ENCODE assay signal across 8 cellular contexts in genomic region chr1:92310185-92310597, GRCh38. TPM values are rescaled to one million over a fixed set of nuclear protein-coding genes. Genes with fewer than 3 reads are reported as not detected.
DNase-seq lines count a peak whose midpoint lies in the region; ATAC-seq, FAIRE-seq and TF ChIP-seq lines count a peak whose summit lies in the region.

No MANE protein-coding gene starts in this region.

- H2AK5ac ChIP-seq in H1 (ENCODE audit: low read depth, low read length) = no peak overlapping the region

- no peak for ATAC-seq in HG03439 (IDR thresholded peaks at IDR 0.05; ENCODE audit: unreplicated experiment)

- no peak overlapping the region for H3K4me3 ChIP-seq in CD4-positive, alpha-beta memory T cell (ENCODE audit: low read length in 2 of 2)
- no peak overlapping the region for H3K4me3 ChIP-seq in H7 (ENCODE audit: insufficient read depth, low read depth, low read length)
- no peak overlapping the region for H3K4me3 ChIP-seq in OCI-LY3 (ENCODE audit: low read length)
- no peak overlapping the region for H3K4me3 ChIP-seq in H1 (ENCODE audit: extremely low read depth in 1 of 4, insufficient read depth in 2 of 4, low read depth in 3 of 4, low read length in 4 of 4)
- H3K4me3 ChIP-seq in neural progenitor cell = no peak overlapping the region

- H3K4me1 Mint-ChIP-seq in CD4-positive, alpha-beta memory T cell = peaks cover 21 to 37% (median 31%) of the 10 kb centered on the region in 4 donors
- no peaks in the 10 kb centered on the region for H3K4me1 Mint-ChIP-seq in neural progenitor cell
- peaks cover 40% of the 10 kb centered on the region for H3K4me1 Mint-ChIP-seq in T-helper 2 cell treated with Interferon-gamma antibody and Interleukin-4, amounts not matched to agents 5 μg/mL and 100 μg/mL, for 36 hours (ENCODE audit: low read depth)

- TF ChIP-seq CTCF in OCI-LY3 (IDR thresholded peaks at IDR 0.05; ENCODE audit: low read depth, low read length) = peak; percentile 57
- peak in 2 of 3 experiments; percentile 8 to 43; a peak in 2 of 4 replicates for TF ChIP-seq CTCF in H1 (IDR thresholded peaks at IDR 0.05; ENCODE audit: control extremely low read depth in 1 of 3, insufficient read depth in 1 of 3, low read depth in 1 of 3, low read length in 3 of 3)
- peak; percentile 77 for TF ChIP-seq CTCF in neural progenitor cell (IDR thresholded peaks at IDR 0.05)

- CTCF ChIA-PET in CD4-positive, alpha-beta memory T cell (lab: Charles Lee; ENCODE audit: partially characterized antibody) = interaction anchor here (0.5 to 11.4 kb wide), 40 partner anchors 9 to 509 kb away, joined by 3 to 135 read pairs (median 6); partner anchors contain the start of genes GFI1, GLMN and RPAP2
- CTCF ChIA-PET in H1 (lab: Charles Lee; ENCODE audit: partially characterized antibody) = interaction anchor here (0.6 to 1.7 kb wide), 29 partner anchors 8 to 508 kb away, joined by 3 to 9 read pairs (median 3); partner anchors contain the start of gene GFI1

- no peak overlapping the region for H3K4ac ChIP-seq in H1 (replicated peaks; ENCODE audit: insufficient read length, low read depth, low read length)

- no peak overlapping the region for H3K4me2 ChIP-seq in OCI-LY3 (ENCODE audit: low read length)
- no peak overlapping the region for H3K4me2 ChIP-seq in H1 (ENCODE audit: insufficient read depth in 1 of 2, low read depth in 2 of 2, low read length in 2 of 2)
- H3K4me2 ChIP-seq in neural progenitor cell = no peak overlapping the region

- H3K79me1 ChIP-seq in H1 (ENCODE audit: low read depth, low read length) = no peaks in the 10 kb centered on the region

- peaks cover 9% of the 10 kb centered on the region for H3K36me3 ChIP-seq in CD4-positive, alpha-beta memory T cell (ENCODE audit: insufficient read depth, low read length)
- H3K36me3 ChIP-seq in H7 (replicated peaks; ENCODE audit: control insufficient read depth, insufficient read depth, low read length) (peaks cover 4% of the 10 kb centered on the region), OCI-LY3 (replicated peaks; ENCODE audit: low read depth, low read length) (peaks cover 9% of the 10 kb centered on the region), H1 (ENCODE audit: control insufficient read depth in 2 of 4, insufficient read depth in 4 of 4, low read length in 3 of 4) (peaks cover 0 to 20% (median 6%) of the 10 kb centered on the region in 4 experiments; a peak in 3 of 8 replicates), neural progenitor cell (peaks cover 6% of the 10 kb centered on the region)

- H4K91ac ChIP-seq in H1 (replicated peaks; ENCODE audit: insufficient read length, low read length) = no peak overlapping the region

- H4K20me1 ChIP-seq in OCI-LY3 (ENCODE audit: insufficient read depth, low read length) (no peaks in the 10 kb centered on the region), H1 (replicated peaks in 1 of 2; ENCODE audit: control insufficient read depth in 1 of 2, insufficient read depth in 2 of 2, low read length in 2 of 2) (no peaks in the 10 kb centered on the region), neural progenitor cell (ENCODE audit: low read depth) (no peaks in the 10 kb centered on the region)

- no peak for TF ChIP-seq EP300 in H1 (IDR thresholded peaks at IDR 0.05; ENCODE audit: borderline replicate concordance in 1 of 2, low read depth in 2 of 2, low read length in 2 of 2)

- no peak overlapping the region for H3K27ac ChIP-seq in CD4-positive, alpha-beta memory T cell (ENCODE audit: low read depth, low read length)
- H3K27ac ChIP-seq in OCI-LY3 (ENCODE audit: low read length) (no peak overlapping the region), H1 (ENCODE audit: low read depth, low read length) (no peak overlapping the region), neural progenitor cell (no peak overlapping the region)

- peaks cover 32% of the 10 kb centered on the region for H3K4me1 ChIP-seq in CD4-positive, alpha-beta memory T cell (ENCODE audit: insufficient read depth, low read length)
- H3K4me1 ChIP-seq in OCI-LY3 (ENCODE audit: low read length) (peaks cover 8% of the 10 kb centered on the region; the same call in 1 of the 2 replicates), H1 (replicated peaks in 1 of 4; ENCODE audit: control insufficient read depth in 3 of 4, insufficient read depth in 4 of 4, low read length in 3 of 4) (peaks cover 0 to 4% (median 0%) of the 10 kb centered on the region in 4 experiments; a peak in 1 of 7 replicates), neural progenitor cell (no peaks in the 10 kb centered on the region)

- no peak overlapping the region for H2BK120ac ChIP-seq in H1 (replicated peaks; ENCODE audit: low read depth, low read length)

- FAIRE-seq in H1 (lab: Jason Lieb, UNC) = peak; percentile 55

- H3K18ac ChIP-seq in H1 (ENCODE audit: extremely low read depth, low read length) = no peak overlapping the region

- H4K5ac ChIP-seq in H1 (ENCODE audit: insufficient read length, low read depth, low read length) = no peak overlapping the region

- peaks cover 3% of the 10 kb centered on the region for H3F3A ChIP-seq in neural progenitor cell (ENCODE audit: low read depth)

- peaks cover 0 to 1% (median 0%) of the 10 kb centered on the region in 8 donors for H3K9me3 Mint-ChIP-seq in CD4-positive, alpha-beta memory T cell
- H3K9me3 Mint-ChIP-seq in neural progenitor cell = no peaks in the 10 kb centered on the region
- peaks cover 4% of the 10 kb centered on the region for H3K9me3 Mint-ChIP-seq in T-helper 2 cell treated with Interferon-gamma antibody and Interleukin-4, amounts not matched to agents 5 μg/mL and 100 μg/mL, for 36 hours

- no peak overlapping the region for H3K56ac ChIP-seq in H1 (replicated peaks; ENCODE audit: insufficient read length, low read depth, low read length)

- H3K4me3 Mint-ChIP-seq in CD4-positive, alpha-beta memory T cell = peak overlapping the region in 1 of 8 donors; percentile 36
- H3K4me3 Mint-ChIP-seq in neural progenitor cell = no peak overlapping the region
- H3K4me3 Mint-ChIP-seq in T-helper 2 cell treated with Interferon-gamma antibody and Interleukin-4, amounts not matched to agents 5 μg/mL and 100 μg/mL, for 36 hours = no peak overlapping the region

- H2BK5ac ChIP-seq in H1 (ENCODE audit: low read depth, low read length) = no peak overlapping the region

- H3K79me2 ChIP-seq in OCI-LY3 (ENCODE audit: low read length) (no peaks in the 10 kb centered on the region), H1 (ENCODE audit: control insufficient read depth in 1 of 2, insufficient read depth in 2 of 2, low read length in 2 of 2) (no peaks in the 10 kb centered on the region), neural progenitor cell (ENCODE audit: low read depth) (no peaks in the 10 kb centered on the region)

- no peaks in the 10 kb centered on the region for H3K23me2 ChIP-seq in H1 (ENCODE audit: low read depth, low read length)

- TF ChIP-seq RAD21 in H1 (IDR thresholded peaks at IDR 0.05 in 1 of 2, conservative IDR thresholded peaks at IDR 0.05 in 1 of 2; ENCODE audit: low read depth in 2 of 2, low read length in 2 of 2) = peak; percentile 49 to 59

- intact Hi-C loops in CD4-positive, alpha-beta memory T cell (cut with micrococcal nuclease) = loop anchor here (1.0 to 5.0 kb wide), 3 partner anchors 102 to 313 kb away; no protein-coding TSS in a partner anchor

- no peak overlapping the region for H2BK15ac ChIP-seq in H1 (ENCODE audit: low read length)

- no peak overlapping the region for H2BK12ac ChIP-seq in H1 (ENCODE audit: low read depth, low read length)

- H3K9ac ChIP-seq in OCI-LY3 (ENCODE audit: low read length) (no peak overlapping the region), H1 (replicated peaks in 1 of 4; ENCODE audit: extremely low read depth in 1 of 4, low read depth in 3 of 4, low read length in 3 of 4) (no peak overlapping the region), neural progenitor cell (no peak overlapping the region)

- H3K14ac ChIP-seq in H1 (ENCODE audit: insufficient read length) = no peak overlapping the region

- H3K36me3 Mint-ChIP-seq in CD4-positive, alpha-beta memory T cell = peaks cover 16 to 28% of the 10 kb centered on the region in 2 donors
- peaks cover 24% of the 10 kb centered on the region for H3K36me3 Mint-ChIP-seq in neural progenitor cell
- peaks cover 55% of the 10 kb centered on the region for H3K36me3 Mint-ChIP-seq in T-helper 2 cell treated with Interferon-gamma antibody and Interleukin-4, amounts not matched to agents 5 μg/mL and 100 μg/mL, for 36 hours (ENCODE audit: low read depth)

- DNase-seq in CD4-positive, alpha-beta memory T cell = peak in 4 of 5 donors; percentile 34 to 44 (median 40)
- peak; percentile 14 for DNase-seq in H7
- DNase-seq in H1 (ENCODE audit: low read depth in 1 of 2, low spot score in 2 of 2) = no peak
- DNase-seq in neural progenitor cell (ENCODE audit: low spot score) = peak; percentile 30
- no peak for DNase-seq in NK-92 (lab: John Stamatoyannopoulos, UW; ENCODE audit: unreplicated experiment)
- DNase-seq in T-helper 2 cell treated with Interferon-gamma antibody and Interleukin-4, amounts not matched to agents 5 μg/mL and 100 μg/mL, for 36 hours (ENCODE audit: low spot score) = no peak

- H3K27me3 ChIP-seq in CD4-positive, alpha-beta memory T cell (ENCODE audit: insufficient read depth, low read length) = no peaks in the 10 kb centered on the region
- H3K27me3 ChIP-seq in H7 (ENCODE audit: control insufficient read depth, insufficient read depth, low read length) = no peaks in the 10 kb centered on the region
- no peaks in the 10 kb centered on the region for H3K27me3 ChIP-seq in OCI-LY3 (ENCODE audit: low read depth, low read length)
- H3K27me3 ChIP-seq in H1 (replicated peaks in 1 of 4; ENCODE audit: control insufficient read depth in 3 of 4, extremely low read depth in 1 of 4, insufficient read depth in 3 of 4, low read length in 3 of 4) = no peaks in the 10 kb centered on the region
- no peaks in the 10 kb centered on the region for H3K27me3 ChIP-seq in neural progenitor cell

- peak overlapping the region in 2 of 7 donors; percentile 47 to 72 for H3K27ac Mint-ChIP-seq in CD4-positive, alpha-beta memory T cell
- no peak overlapping the region for H3K27ac Mint-ChIP-seq in neural progenitor cell
- H3K27ac Mint-ChIP-seq in T-helper 2 cell treated with Interferon-gamma antibody and Interleukin-4, amounts not matched to agents 5 μg/mL and 100 μg/mL, for 36 hours = no peak overlapping the region

- no peak for TF ChIP-seq POLR2A in H1 (IDR thresholded peaks at IDR 0.05; ENCODE audit: control extremely low read depth in 1 of 2, low read depth in 2 of 2, low read length in 2 of 2)

- H4K8ac ChIP-seq in H1 (ENCODE audit: extremely low read depth, insufficient read depth, low read length) = no peak overlapping the region

- POLR2A ChIA-PET in CD4-positive, alpha-beta memory T cell (lab: Charles Lee; ENCODE audit: partially characterized antibody) = interaction anchor here (0.7 to 10.2 kb wide), 4 partner anchors 58 to 229 kb away, joined by 3 to 154 read pairs (median 3); partner anchors contain the start of gene GFI1
- POLR2A ChIA-PET in H1 (lab: Charles Lee; ENCODE audit: partially characterized antibody) = interaction anchor here (0.6 to 1.4 kb wide), 3 partner anchors 9 to 390 kb away, joined by 3 to 5 read pairs (median 3); partner anchors contain the start of genes GLMN and RPAP2

- H3K23ac ChIP-seq in H1 (ENCODE audit: insufficient read length) = no peak overlapping the region

- no peaks in the 10 kb centered on the region for H3K9me3 ChIP-seq in CD4-positive, alpha-beta memory T cell (ENCODE audit: control insufficient read depth in 1 of 2, low read length in 2 of 2)
- H3K9me3 ChIP-seq in OCI-LY3 (ENCODE audit: insufficient read depth, low read length) (no peaks in the 10 kb centered on the region), H1 (ENCODE audit: insufficient read depth in 2 of 2, low read depth in 1 of 2, low read length in 1 of 2) (no peaks in the 10 kb centered on the region), neural progenitor cell (ENCODE audit: low read depth) (no peaks in the 10 kb centered on the region)

- no peaks in the 10 kb centered on the region for H3K27me3 Mint-ChIP-seq in CD4-positive, alpha-beta memory T cell
- H3K27me3 Mint-ChIP-seq in neural progenitor cell (ENCODE audit: insufficient read depth, low read depth) = no peaks in the 10 kb centered on the region
- no peaks in the 10 kb centered on the region for H3K27me3 Mint-ChIP-seq in T-helper 2 cell treated with Interferon-gamma antibody and Interleukin-4, amounts not matched to agents 5 μg/mL and 100 μg/mL, for 36 hours (ENCODE audit: low read depth)

- H2BK20ac ChIP-seq in H1 (ENCODE audit: low read length) = no peak overlapping the region

- H2AFZ ChIP-seq in OCI-LY3 (ENCODE audit: low read depth, low read length) (no peak overlapping the region), H1 (ENCODE audit: low read length) (no peak overlapping the region), neural progenitor cell (replicated peaks) (no peak overlapping the region)

RNA-seq across cellular contexts. Expression of gene RPAP2, which starts 11.3 kb away (rescaled TPM):
- total RNA-seq in CD4-positive, alpha-beta memory T cell = 10 to 100 TPM; 39.0 to 44.0 TPM
- polyA plus RNA-seq in CD4-positive, alpha-beta memory T cell = 10 to 100 TPM; 16.1 to 24.4 TPM
- 28.3 and 35.4 TPM in 2 replicates for total RNA-seq in H7 (2014; rRNA removed; shearing (Covaris generic))
- total RNA-seq in H1 (2021; fragmentation: NEBNext Ultra II Directional; extraction: Animal tissue kit (Norgen Biotek cat#: 25700)) = 27.5 and 28.4 TPM in 2 replicates
- polyA plus RNA-seq in H1 (2011; rRNA removed) = 3.9 and 7.9 TPM in 2 replicates
- 6.8 TPM for polyA plus RNA-seq in H1 (2011; cell fraction: cytosol; rRNA removed)
- 4.0 TPM for polyA plus RNA-seq in H1 (2011; cell fraction: nucleus; rRNA removed)
- polyA plus RNA-seq in H1 (2012, experiment 1 of 2) = 6.4 to 11.8 TPM (median 7.5 TPM) in 4 replicates
- 0.37 TPM for polyA plus RNA-seq in H1 (2012, experiment 2 of 2)
- 12.1 TPM for polyA plus RNA-seq in H1 (2013, experiment 1 of 2)
- polyA plus RNA-seq in H1 (2013, experiment 2 of 2) = 11.6 TPM
- 8.5 and 15.9 TPM in 2 replicates for polyA minus RNA-seq in H1 (2011; rRNA and poly(A)+ RNA removed)
- 3.4 TPM for polyA minus RNA-seq in H1 (2011; cell fraction: cytosol; rRNA and poly(A)+ RNA removed)
- polyA minus RNA-seq in H1 (2011; cell fraction: nucleus; rRNA and poly(A)+ RNA removed) = 25.4 TPM
- 14.2 and 36.3 TPM in 2 replicates for total RNA-seq in neural progenitor cell (ENCODE audit: low replicate concordance)

RNA-seq across cellular contexts. Expression of gene GLMN, which starts 11.4 kb away (rescaled TPM):
- 10 to 100 TPM; 13.9 to 14.7 TPM for total RNA-seq in CD4-positive, alpha-beta memory T cell
- 10 to 100 TPM; 12.5 to 13.4 TPM for polyA plus RNA-seq in CD4-positive, alpha-beta memory T cell
- 23.2 and 31.3 TPM in 2 replicates for total RNA-seq in H7 (2014; rRNA removed; shearing (Covaris generic))
- total RNA-seq in H1 (2021; fragmentation: NEBNext Ultra II Directional; extraction: Animal tissue kit (Norgen Biotek cat#: 25700)) = 23.8 and 25.0 TPM in 2 replicates
- polyA plus RNA-seq in H1 (2011; rRNA removed) = 2.1 and 5.7 TPM in 2 replicates
- polyA plus RNA-seq in H1 (2011; cell fraction: cytosol; rRNA removed) = 9.9 TPM
- 2.0 TPM for polyA plus RNA-seq in H1 (2011; cell fraction: nucleus; rRNA removed)
- polyA plus RNA-seq in H1 (2012, experiment 1 of 2) = 7.9 to 23.9 TPM (median 9.3 TPM) in 4 replicates
- polyA plus RNA-seq in H1 (2012, experiment 2 of 2) = 2.9 TPM
- 22.0 TPM for polyA plus RNA-seq in H1 (2013, experiment 1 of 2)
- 18.6 TPM for polyA plus RNA-seq in H1 (2013, experiment 2 of 2)
- polyA minus RNA-seq in H1 (2011; rRNA and poly(A)+ RNA removed) = 3.6 and 5.3 TPM in 2 replicates
- 5.9 TPM for polyA minus RNA-seq in H1 (2011; cell fraction: cytosol; rRNA and poly(A)+ RNA removed)
- 14.2 TPM for polyA minus RNA-seq in H1 (2011; cell fraction: nucleus; rRNA and poly(A)+ RNA removed)
- total RNA-seq in neural progenitor cell (ENCODE audit: low replicate concordance) = 33.2 and 44.4 TPM in 2 replicates

Comparison
In these comparisons a context has a peak if more than half of its experiments do, and no peak if none do; other contexts are left out.
1. DNase-seq: peak in CD4-positive, alpha-beta memory T cell (4 of 5), H7 (single experiment) and neural progenitor cell (single experiment); none in H1 (0 of 2), NK-92 (single experiment) and T-helper 2 cell treated with Interferon-gamma antibody and Interleukin-4, amounts not matched to agents 5 μg/mL and 100 μg/mL, for 36 hours (single experiment).
2. CTCF ChIP-seq: peak in every context shown above with its lines; median percentile 77 in neural progenitor cell; 57 in OCI-LY3; 26 in H1.